8 cellular contexts compared by ENCODE assay signal in the genomic region with DNA sequence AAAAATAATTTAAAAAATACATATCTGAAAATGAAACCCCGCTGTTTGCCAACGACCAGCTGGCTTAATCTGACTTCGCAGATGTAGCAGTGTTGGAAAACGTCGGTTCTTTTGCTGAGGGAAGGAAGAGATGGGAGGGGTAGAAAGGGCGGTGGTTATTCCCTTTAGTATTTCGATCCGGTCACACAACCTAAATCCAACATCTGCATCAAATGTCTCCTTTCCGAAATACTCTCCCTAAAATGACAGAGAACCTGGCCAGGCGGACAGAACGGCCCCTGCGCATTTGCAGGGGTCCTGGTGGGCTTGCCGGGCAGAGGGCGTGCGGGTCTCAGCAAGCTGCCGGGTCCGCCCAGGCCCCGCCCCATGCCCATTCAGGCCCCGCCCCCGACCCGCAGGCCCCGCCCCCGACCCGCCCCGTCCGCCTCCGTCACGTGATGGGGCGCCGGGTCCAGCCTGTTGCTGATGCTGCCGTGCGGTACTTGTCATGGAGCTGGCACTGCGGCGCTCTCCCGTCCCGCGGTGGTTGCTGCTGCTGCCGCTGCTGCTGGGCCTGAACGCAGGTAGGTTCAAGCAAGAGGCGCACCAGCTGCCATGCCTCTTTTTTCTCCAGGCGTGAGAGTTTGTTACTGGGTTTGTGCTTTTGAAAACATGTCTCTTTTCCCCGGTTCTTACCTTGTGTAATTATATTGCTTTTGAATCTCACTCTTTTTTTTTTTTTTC. TPM values are rescaled to one million over a fixed set of nuclear protein-coding genes. Genes with fewer than 3 reads are reported as not detected.
DNase-seq lines count a peak whose midpoint lies in the region; TF ChIP-seq lines count a peak whose summit lies in the region.

Gene SCPEP1, plus strand, starts transcription at position 459 of the 723 bp plus-strand sequence. Its CDS starts 29 bp downstream, at position 488.

- no peaks in the 10 kb centered on the region for H3K79me2 ChIP-seq in GM23248 (ENCODE audit: insufficient read depth)

- no peak within 1 kb of the TSS for H2BK120ac ChIP-seq in neuronal stem cell (ENCODE audit: low read depth, low read length)

- H2AFZ ChIP-seq in GM23248, result peak within 1 kb of the TSS; percentile 93
- H2AFZ ChIP-seq in neuronal stem cell (ENCODE audit: low read length), result peak within 1 kb of the TSS; percentile 93

- no peak within 1 kb of the TSS for H3K18ac ChIP-seq in neuronal stem cell (ENCODE audit: low read length)

- no peak within 1 kb of the TSS for H3K4ac ChIP-seq in neuronal stem cell (ENCODE audit: low read length)

- in situ Hi-C loops in GM23248 (cut with MboI), result no loop called here

- no peak within 1 kb of the TSS for H2BK15ac ChIP-seq in neuronal stem cell (ENCODE audit: low read length)

- H2AK5ac ChIP-seq in neuronal stem cell (ENCODE audit: low read depth, low read length), result no peak within 1 kb of the TSS

- no peak within 1 kb of the TSS for H4K8ac ChIP-seq in neuronal stem cell (ENCODE audit: low read depth, low read length)

- peak within 1 kb of the TSS; percentile 72 for H3K9ac ChIP-seq in GM23248
- no peak within 1 kb of the TSS for H3K9ac ChIP-seq in neuronal stem cell (ENCODE audit: low read depth, low read length, poor library complexity)
- peak within 1 kb of the TSS; percentile 38 to 59 (median 48) for H3K9ac ChIP-seq in subcutaneous abdominal adipose tissue (ENCODE audit: low read length in 5 of 5)

- no peaks in the 10 kb centered on the region for H4K20me1 ChIP-seq in GM23248 (ENCODE audit: insufficient read depth)

- H3K79me1 ChIP-seq in neuronal stem cell (ENCODE audit: low read depth, low read length), result no peaks in the 10 kb centered on the region

- WGBS in GM23248 (ENCODE audit: low coverage in 1 of 2, low lambda C conversion rate in 2 of 2, missing lambda C conversion rate in 2 of 2), 2 experiments, result 1 to 2% methylated on average over 42 of the region's 42 CpGs
- WGBS in neuronal stem cell (ENCODE audit: extremely low coverage in 2 of 2, insufficient read length in 2 of 2, insufficient replicate concordance in 1 of 2), 2 donors, result no CpG with 5 or more reads among the region's 42 CpGs

- no peak within 1 kb of the TSS for H4K91ac ChIP-seq in neuronal stem cell (ENCODE audit: low read depth, low read length, poor library complexity)

- peak within 1 kb of the TSS; percentile 88 for H3K4me3 ChIP-seq in GM23248
- H3K4me3 ChIP-seq in LNCaP clone FGC (ENCODE audit: low read depth, low read length), result peak within 1 kb of the TSS; percentile 54
- peak within 1 kb of the TSS; percentile 60 to 80 for H3K4me3 ChIP-seq in neuronal stem cell (ENCODE audit: low read length in 2 of 2)
- H3K4me3 ChIP-seq in subcutaneous abdominal adipose tissue (ENCODE audit: low read depth in 1 of 5, low read length in 5 of 5), result peak within 1 kb of the TSS; percentile 73 to 93 (median 83)

- H3K9me3 ChIP-seq in GM23248 (ENCODE audit: low read depth) (no peaks in the 10 kb centered on the region), neuronal stem cell (replicated peaks in 1 of 2; ENCODE audit: control insufficient read depth in 2 of 2, insufficient read depth in 1 of 2, low read depth in 1 of 2, low read length in 2 of 2) (peaks cover under 1 to 2% of the 10 kb centered on the region in 2 donors), subcutaneous abdominal adipose tissue (ENCODE audit: control insufficient read depth in 5 of 5, low read length in 5 of 5) (no peaks in the 10 kb centered on the region)

- no peak within 1 kb of the TSS for H3K14ac ChIP-seq in neuronal stem cell (ENCODE audit: low read length)

- H3F3A ChIP-seq in GM23248 (ENCODE audit: insufficient read depth), result no peaks in the 10 kb centered on the region

- H2BK5ac ChIP-seq in neuronal stem cell (ENCODE audit: low read length), result no peak within 1 kb of the TSS

- no peak within 1 kb of the TSS for H2BK12ac ChIP-seq in neuronal stem cell (ENCODE audit: low read length)

- H3K23ac ChIP-seq in neuronal stem cell (ENCODE audit: low read depth, low read length, poor library complexity), result no peak within 1 kb of the TSS

- H3K4me1 ChIP-seq in GM23248 (ENCODE audit: insufficient read depth) (0 out of 2 replicates have a peak, but pooled peaks cover 6% of the 10 kb centered on the region), neuronal stem cell (ENCODE audit: control insufficient read depth in 2 of 2, insufficient read depth in 1 of 2, low read depth in 1 of 2, low read length in 2 of 2) (peaks cover 9 to 23% of the 10 kb centered on the region in 2 donors), subcutaneous abdominal adipose tissue (ENCODE audit: control insufficient read depth in 5 of 5, insufficient read depth in 5 of 5, low read length in 5 of 5) (peaks cover 3 to 27% (median 15%) of the 10 kb centered on the region in 5 donors)

- TF ChIP-seq CTCF in LNCaP clone FGC (IDR thresholded peaks at IDR 0.05; ENCODE audit: control insufficient read depth, extremely low read depth, insufficient read depth), result no peak

- no peaks in the 10 kb centered on the region for H3K36me3 ChIP-seq in GM23248 (ENCODE audit: low read depth)
- no peaks in the 10 kb centered on the region for H3K36me3 ChIP-seq in neuronal stem cell (replicated peaks in 1 of 2; ENCODE audit: control insufficient read depth in 2 of 2, insufficient read depth in 2 of 2, low read length in 2 of 2)
- peaks cover 3 to 13% (median 10%) of the 10 kb centered on the region in 5 donors for H3K36me3 ChIP-seq in subcutaneous abdominal adipose tissue (ENCODE audit: control insufficient read depth in 5 of 5, insufficient read depth in 5 of 5, low read length in 5 of 5)

- peak within 1 kb of the TSS; percentile 92 for H3K4me2 ChIP-seq in GM23248 (ENCODE audit: unreplicated experiment)
- peak within 1 kb of the TSS; percentile 60 for H3K4me2 ChIP-seq in neuronal stem cell (ENCODE audit: insufficient read depth, low read length, poor library complexity, severe bottlenecking)

- H3K27ac ChIP-seq in GM23248, result no peak within 1 kb of the TSS; the same call in 1 of the 2 replicates
- H3K27ac ChIP-seq in neuronal stem cell (replicated peaks; ENCODE audit: low read length), result no peak within 1 kb of the TSS
- H3K27ac ChIP-seq in subcutaneous abdominal adipose tissue (ENCODE audit: low read depth, low read length), result peak within 1 kb of the TSS; percentile 16

- H3K9me2 ChIP-seq in GM23248 (ENCODE audit: insufficient read depth), result no peaks in the 10 kb centered on the region

- DNase-seq in DMS79 (lab: John Stamatoyannopoulos, UW) (peak; percentile 45), GM23248 (peak; percentile 95), LNCaP clone FGC (ENCODE audit: low read depth) (peak; percentile 56), SHP77 treated with DMSO at 0.1 percent for 48 hours (lab: John Stamatoyannopoulos, UW) (peak; percentile 47), activated gamma-delta T cell treated with Interleukin-2 at 50 U/mL for 16 hours (peak; percentile 77), foreskin melanocyte (peak; percentile 64), neuronal stem cell (ENCODE audit: low spot score) (peak; percentile 70)

- H3K27me3 ChIP-seq in GM23248 (replicated peaks; ENCODE audit: insufficient read depth), result no peaks in the 10 kb centered on the region
- peaks cover 0 to 4% (median 0%) of the 10 kb centered on the region in 3 experiments for H3K27me3 ChIP-seq in neuronal stem cell (ENCODE audit: control insufficient read depth in 3 of 3, insufficient read depth in 3 of 3, low read depth in 1 of 3, low read length in 3 of 3)
- no peaks in the 10 kb centered on the region for H3K27me3 ChIP-seq in subcutaneous abdominal adipose tissue (ENCODE audit: control insufficient read depth in 5 of 5, insufficient read depth in 4 of 5, low read length in 5 of 5)

RNA-seq across cellular contexts. Expression of gene SCPEP1, which starts in this region (rescaled TPM):
- total RNA-seq in GM23248 (2014; rRNA removed; shearing (Covaris generic)), result 31.0 and 36.0 TPM in 2 replicates
- 40.7 and 42.0 TPM in 2 replicates for polyA plus RNA-seq in GM23248 (2016; fragmentation: Nextera tagmentation; extraction: Ambion mirVana)
- 22.2 TPM for polyA plus RNA-seq in neuronal stem cell (2013, experiment 1 of 2)
- 22.7 TPM for polyA plus RNA-seq in neuronal stem cell (2013, experiment 2 of 2)

Comparison
In these comparisons a context has a peak if more than half of its experiments do, and no peak if none do; other contexts are left out.
1. DNase-seq: peak in every context shown above with its lines; median percentile 95 in GM23248; 77 in activated gamma-delta T cell treated with Interleukin-2 at 50 U/mL for 16 hours; 70 in neuronal stem cell; 64 in foreskin melanocyte; 56 in LNCaP clone FGC; 47 in SHP77 treated with DMSO at 0.1 percent for 48 hours; 45 in DMS79.